In genomic region chr9:116813029-116813295, GRCh38 we compare ENCODE assay signal across 23 cellular contexts.
"Had no signal": no experiment of that assay in that cellular context is flagged by ENCODE, and none has a peak within 500 bp of the region (broad histone marks: within the 10 kb centered on the region; RNA-seq: fewer than 3 reads in every experiment).

No MANE protein-coding gene starts in this region.

- ATAC-seq: activated naive CD4-positive, alpha-beta T cell treated with anti-CD3 and anti-CD28 coated beads, Interleukin-2, amount 50 U/mL, for 72 hours; activated T-cell treated with anti-CD3 and anti-CD28 coated beads, Interleukin-2, amount 50 U/mL, for 72 hours; body of pancreas; esophagus mucosa; WTC11 had no signal

- H3K27ac Mint-ChIP-seq: activated CD4-positive, alpha-beta memory T cell treated with anti-CD3 and anti-CD28 coated beads, Interleukin-2, amount 10 ng/mL, durations not matched to agents 7 days and 5 days; activated CD4-positive, alpha-beta T cell treated with anti-CD3 and anti-CD28 coated beads, Interleukin-2, amount 10 ng/mL, durations not matched to agents 7 days and 5 days; activated naive CD4-positive, alpha-beta T cell treated with anti-CD3 and anti-CD28 coated beads, Interleukin-2, amount 10 ng/mL, durations not matched to agents 7 days and 5 days; activated naive CD4-positive, alpha-beta T cell treated with anti-CD3 and anti-CD28 coated beads, Interleukin-2, amount 50 U/mL, for 72 hours; activated naive CD8-positive, alpha-beta T cell treated with anti-CD3 and anti-CD28 coated beads, Interleukin-2, amount 10 ng/mL, durations not matched to agents 7 days and 5 days; activated T-cell treated with anti-CD3 and anti-CD28 coated beads, Interleukin-2, amount 50 U/mL, for 24 hours; activated T-cell treated with anti-CD3 and anti-CD28 coated beads, Interleukin-2, amount 50 U/mL, for 72 hours; WTC11 had no signal

- H3K4me1 ChIP-seq: body of pancreas, colonic mucosa had no signal

- H3K27me3 Mint-ChIP-seq: activated CD4-positive, alpha-beta memory T cell treated with anti-CD3 and anti-CD28 coated beads, Interleukin-2, amount 10 ng/mL, durations not matched to agents 7 days and 5 days; activated CD4-positive, alpha-beta T cell treated with anti-CD3 and anti-CD28 coated beads, Interleukin-2, amount 10 ng/mL, durations not matched to agents 7 days and 5 days; activated naive CD4-positive, alpha-beta T cell treated with anti-CD3 and anti-CD28 coated beads, Interleukin-2, amount 10 ng/mL, durations not matched to agents 7 days and 5 days had no signal

- H3K9me3 ChIP-seq: body of pancreas, colonic mucosa had no signal

- H3K27ac ChIP-seq: body of pancreas, colonic mucosa, VCaP had no signal

- H3K36me3 Mint-ChIP-seq: activated naive CD4-positive, alpha-beta T cell treated with anti-CD3 and anti-CD28 coated beads, Interleukin-2, amount 10 ng/mL, durations not matched to agents 7 days and 5 days; activated naive CD4-positive, alpha-beta T cell treated with anti-CD3 and anti-CD28 coated beads, Interleukin-2, amount 50 U/mL, for 72 hours; activated naive CD8-positive, alpha-beta T cell treated with anti-CD3 and anti-CD28 coated beads, Interleukin-2, amount 10 ng/mL, durations not matched to agents 7 days and 5 days; WTC11 had no signal

- DNase-seq: activated CD4-positive, alpha-beta memory T cell treated with anti-CD3 and anti-CD28 coated beads, Interleukin-2, amount 10 ng/mL, durations not matched to agents 7 days and 5 days; activated CD4-positive, alpha-beta T cell treated with anti-CD3 and anti-CD28 coated beads for 1 hour; activated CD4-positive, alpha-beta T cell treated with anti-CD3 and anti-CD28 coated beads for 4 hours; activated CD4-positive, alpha-beta T cell treated with anti-CD3 and anti-CD28 coated beads, Interleukin-2, amount 10 ng/mL, durations not matched to agents 7 days and 5 days; activated CD4-positive, alpha-beta T cell treated with anti-CD3 and anti-CD28 coated beads, Interleukin-2, amount 50 U/mL, for 4 hours; activated CD8-positive, alpha-beta memory T cell treated with anti-CD3 and anti-CD28 coated beads, Interleukin-2, amount 50 U/mL, for 48 hours; activated gamma-delta T cell; activated naive CD4-positive, alpha-beta T cell; activated naive CD4-positive, alpha-beta T cell treated with anti-CD3 and anti-CD28 coated beads, Interleukin-2, amount 10 ng/mL, durations not matched to agents 7 days and 5 days; activated naive CD8-positive, alpha-beta T cell treated with anti-CD3 and anti-CD28 coated beads, Interleukin-2, amount 10 ng/mL, durations not matched to agents 7 days and 5 days; activated T-cell treated with anti-CD3 and anti-CD28 coated beads for 4 hours; activated T-cell treated with anti-CD3 and anti-CD28 coated beads, Interleukin-2, amount 50 U/mL, for 24 hours; activated T-cell treated with anti-CD3 and anti-CD28 coated beads, Interleukin-2, amount 50 U/mL, for 72 hours; body of pancreas; colonic mucosa; effector CD8-positive, alpha-beta T cell; foreskin fibroblast; T-helper 1 cell; T-helper 2 cell had no signal

- H3K4me3 Mint-ChIP-seq: activated CD4-positive, alpha-beta memory T cell treated with anti-CD3 and anti-CD28 coated beads, Interleukin-2, amount 10 ng/mL, durations not matched to agents 7 days and 5 days; activated CD4-positive, alpha-beta T cell treated with anti-CD3 and anti-CD28 coated beads, Interleukin-2, amount 10 ng/mL, durations not matched to agents 7 days and 5 days; activated naive CD4-positive, alpha-beta T cell treated with anti-CD3 and anti-CD28 coated beads, Interleukin-2, amount 10 ng/mL, durations not matched to agents 7 days and 5 days; activated naive CD8-positive, alpha-beta T cell treated with anti-CD3 and anti-CD28 coated beads, Interleukin-2, amount 10 ng/mL, durations not matched to agents 7 days and 5 days; activated T-cell treated with anti-CD3 and anti-CD28 coated beads, Interleukin-2, amount 50 U/mL, for 24 hours; activated T-cell treated with anti-CD3 and anti-CD28 coated beads, Interleukin-2, amount 50 U/mL, for 72 hours; WTC11 had no signal

- H3K4me3 ChIP-seq: body of pancreas, colonic mucosa had no signal

- H3K9me3 Mint-ChIP-seq: activated CD4-positive, alpha-beta memory T cell treated with anti-CD3 and anti-CD28 coated beads, Interleukin-2, amount 10 ng/mL, durations not matched to agents 7 days and 5 days; activated CD4-positive, alpha-beta T cell treated with anti-CD3 and anti-CD28 coated beads, Interleukin-2, amount 10 ng/mL, durations not matched to agents 7 days and 5 days; activated naive CD4-positive, alpha-beta T cell treated with anti-CD3 and anti-CD28 coated beads, Interleukin-2, amount 10 ng/mL, durations not matched to agents 7 days and 5 days; activated naive CD4-positive, alpha-beta T cell treated with anti-CD3 and anti-CD28 coated beads, Interleukin-2, amount 50 U/mL, for 72 hours; activated naive CD8-positive, alpha-beta T cell treated with anti-CD3 and anti-CD28 coated beads, Interleukin-2, amount 10 ng/mL, durations not matched to agents 7 days and 5 days; activated T-cell treated with anti-CD3 and anti-CD28 coated beads, Interleukin-2, amount 50 U/mL, for 24 hours; activated T-cell treated with anti-CD3 and anti-CD28 coated beads, Interleukin-2, amount 50 U/mL, for 72 hours; WTC11 had no signal

- H3K36me3 ChIP-seq: colonic mucosa had no signal

- H3K4me1 Mint-ChIP-seq: activated CD4-positive, alpha-beta memory T cell treated with anti-CD3 and anti-CD28 coated beads, Interleukin-2, amount 10 ng/mL, durations not matched to agents 7 days and 5 days; activated CD4-positive, alpha-beta T cell treated with anti-CD3 and anti-CD28 coated beads, Interleukin-2, amount 10 ng/mL, durations not matched to agents 7 days and 5 days; activated naive CD4-positive, alpha-beta T cell treated with anti-CD3 and anti-CD28 coated beads, Interleukin-2, amount 10 ng/mL, durations not matched to agents 7 days and 5 days; activated naive CD8-positive, alpha-beta T cell treated with anti-CD3 and anti-CD28 coated beads, Interleukin-2, amount 10 ng/mL, durations not matched to agents 7 days and 5 days had no signal

- H3K27me3 ChIP-seq: body of pancreas, colonic mucosa had no signal
